Comparison of ENCODE assay signal across 8 cellular contexts in genomic region chr2:219597552-219598307, GRCh38. TPM values are rescaled to one million over a fixed set of nuclear protein-coding genes. Genes with fewer than 3 reads are reported as not detected.
A peak's percentile ranks its signal among the peaks of the same experiment; 100 is the strongest.
DNase-seq lines count a peak whose midpoint lies in the region; ATAC-seq, FAIRE-seq and TF ChIP-seq lines count a peak whose summit lies in the region.

Gene STK11IP, plus strand, starts transcription at chr2:219597857. Its CDS starts 263 bp downstream, at chr2:219598120.

- H3K27me3 ChIP-seq in keratinocyte (ENCODE audit: control insufficient read depth, extremely low read depth, insufficient read depth, low read length): no peaks in the 10 kb centered on the region

- peaks cover 8% of the 10 kb centered on the region for H3K4me1 ChIP-seq in keratinocyte (ENCODE audit: control insufficient read depth, extremely low read depth, insufficient read depth, low read length)

- H3K36me3 ChIP-seq in keratinocyte (ENCODE audit: control insufficient read depth in 2 of 2, extremely low read depth in 1 of 2, insufficient read depth in 2 of 2, low read length in 2 of 2): peaks cover 7 to 9% of the 10 kb centered on the region in 2 experiments

- peaks cover 3% of the 10 kb centered on the region for H3K79me2 ChIP-seq in keratinocyte (ENCODE audit: control insufficient read depth, insufficient read depth, low read length)

- peak within 1 kb of the TSS; percentile 90 for H3K9ac ChIP-seq in keratinocyte (ENCODE audit: control insufficient read depth, extremely low read depth, insufficient read depth, low read length)

- ATAC-seq in HG03432 (IDR thresholded peaks at IDR 0.05; ENCODE audit: unreplicated experiment): peak; percentile 94

- no peaks in the 10 kb centered on the region for H4K20me1 ChIP-seq in keratinocyte (ENCODE audit: control insufficient read depth, extremely low read depth, insufficient read depth, low read length)

- FAIRE-seq in keratinocyte (lab: Jason Lieb, UNC): peak; percentile 90

- TF ChIP-seq CTCF in keratinocyte (optimal IDR thresholded peaks at IDR 0.05 in 1 of 3, IDR thresholded peaks at IDR 0.05 in 1 of 3, conservative IDR thresholded peaks at IDR 0.05 in 1 of 3; ENCODE audit: extremely low read depth in 1 of 3, insufficient read depth in 2 of 3, low read length in 3 of 3): no peak

- peak within 1 kb of the TSS; percentile 68 to 99 (median 91) for H3K4me3 ChIP-seq in keratinocyte (ENCODE audit: control insufficient read depth in 2 of 3, extremely low read depth in 1 of 3, insufficient read depth in 2 of 3, low read depth in 1 of 3, low read length in 3 of 3)

- H3K9me3 ChIP-seq in keratinocyte (ENCODE audit: control insufficient read depth, low read depth, low read length): no peaks in the 10 kb centered on the region

- H3K9me1 ChIP-seq in keratinocyte (ENCODE audit: control insufficient read depth, extremely low read depth, insufficient read depth, low read length): no peaks in the 10 kb centered on the region

- peak; percentile 96 for TF ChIP-seq POLR2A in GM19099 (IDR thresholded peaks at IDR 0.05; ENCODE audit: extremely low read depth, insufficient read length, low read depth)

- dilution Hi-C loops in keratinocyte (cut with MboI; ENCODE audit: extremely low pct_ligation_motif_present, low sequenced_read_pairs): no loop called here

- peak within 1 kb of the TSS; percentile 93 for H3K27ac ChIP-seq in keratinocyte (ENCODE audit: control insufficient read depth, insufficient read depth, low read length)

- peak within 1 kb of the TSS; percentile 100 for H3K4me2 ChIP-seq in keratinocyte (ENCODE audit: control insufficient read depth, extremely low read depth, insufficient read depth, low read depth, low read length)

- peak; percentile 99 for DNase-seq in AG20443 (ENCODE audit: low spot score)
- DNase-seq in NCI-H510A (lab: John Stamatoyannopoulos, UW): peak; percentile 98
- peak; percentile 77 for DNase-seq in activated CD4-positive, alpha-beta T cell treated with anti-CD3 and anti-CD28 coated beads for 1 hour
- DNase-seq in cerebellum (ENCODE audit: low spot score): peak; percentile 94
- DNase-seq in keratinocyte (ENCODE audit: low read depth, low spot score): peak; percentile 78
- DNase-seq in stimulated activated CD4-positive, alpha-beta T cell treated with anti-CD3 and anti-CD28 coated beads, Interleukin-15, amount 100 ng/mL, for 1 hour (ENCODE audit: low read depth in 1 of 2, low spot score in 1 of 2): peak; percentile 72 to 77

- H2AFZ ChIP-seq in keratinocyte (ENCODE audit: control insufficient read depth, low read length): peak within 1 kb of the TSS; percentile 99

RNA-seq across cellular contexts. Expression of gene STK11IP, which starts in this region (rescaled TPM):
- 31.0 TPM for total RNA-seq in cerebellum
- 10.0 to 13.5 TPM (median 13.4 TPM) in 3 replicates for polyA plus RNA-seq in keratinocyte
- 7.9 TPM for polyA plus RNA-seq in keratinocyte (2011; ENCODE audit: low read depth)
- 7.3 and 10.7 TPM in 2 replicates for polyA plus RNA-seq in keratinocyte (2011; cell fraction: cytosol; rRNA removed)
- polyA plus RNA-seq in keratinocyte (2011; cell fraction: nucleus; rRNA removed): 40.6 and 52.8 TPM in 2 replicates
- 15.7 and 16.2 TPM in 2 replicates for polyA plus RNA-seq in keratinocyte (2012; ENCODE audit: low replicate concordance)
- polyA minus RNA-seq in keratinocyte: 18.1 to 35.9 TPM (median 29.5 TPM) in 3 replicates
- polyA minus RNA-seq in keratinocyte (2011; cell fraction: cytosol; rRNA and poly(A)+ RNA removed): 15.9 TPM
- polyA minus RNA-seq in keratinocyte (2011; cell fraction: nucleus; rRNA and poly(A)+ RNA removed): 21.6 and 24.9 TPM in 2 replicates

Comparison
In these comparisons a context has a peak if more than half of its experiments do, and no peak if none do; other contexts are left out.
1. Peak in every context shown above with its lines: DNase-seq, ATAC-seq, H3K4me3 ChIP-seq and H3K27ac ChIP-seq.